Comparison of ENCODE assay signal across 25 cellular contexts in the genomic region with DNA sequence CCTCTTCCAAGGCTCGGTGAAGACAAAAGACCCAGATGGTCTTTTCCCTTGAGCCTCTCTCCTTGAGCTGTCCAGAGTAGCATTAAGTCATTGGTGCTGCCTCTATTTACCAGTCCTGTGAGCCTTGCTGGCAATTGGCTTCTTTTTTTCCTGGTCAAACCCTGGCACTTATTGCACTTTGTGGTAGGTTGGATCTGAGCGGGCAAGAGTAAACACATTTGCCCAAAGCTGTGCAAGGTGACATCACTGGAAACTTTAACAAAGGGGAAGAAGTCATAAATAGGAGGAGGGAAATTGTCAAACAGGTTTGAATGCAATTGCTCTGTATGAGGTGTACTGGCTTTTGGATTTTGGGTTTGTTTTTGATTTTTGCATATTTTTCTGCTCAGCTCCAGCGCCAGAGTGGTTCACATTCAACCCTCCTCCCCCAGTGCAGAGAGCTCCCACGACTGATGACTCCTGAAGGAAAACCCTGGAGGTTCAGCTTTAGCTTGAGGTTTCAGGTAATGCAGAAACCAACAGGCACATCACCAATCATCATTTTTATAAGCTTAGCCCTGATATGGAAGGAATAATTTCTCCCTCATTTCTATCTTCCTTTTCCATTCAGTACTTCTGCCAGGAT. TPM values are rescaled to one million over a fixed set of nuclear protein-coding genes. Genes with fewer than 3 reads are reported as not detected.
"Had no signal": no experiment of that assay in that cellular context is flagged by ENCODE, and none has a peak within 500 bp of the region (broad histone marks: within the 10 kb centered on the region; RNA-seq: fewer than 3 reads in every experiment).

No MANE protein-coding gene starts in this region.

- H3K4me1 Mint-ChIP-seq: activated naive CD8-positive, alpha-beta T cell treated with anti-CD3 and anti-CD28 coated beads for 36 hours; immature natural killer cell had no signal

- H3K27ac Mint-ChIP-seq: activated naive CD4-positive, alpha-beta T cell treated with anti-CD3 and anti-CD28 coated beads for 36 hours; activated naive CD8-positive, alpha-beta T cell treated with anti-CD3 and anti-CD28 coated beads for 36 hours; effector memory CD8-positive, alpha-beta T cell; immature natural killer cell; natural killer cell treated with Interleukin-12 subunit alpha and Interleukin-12 subunit beta and Interleukin-15 and Interleukin-18, amount 100 ng/mL, for 72 hours; progenitor cell of endocrine pancreas; stimulated activated naive CD8-positive, alpha-beta T cell treated with anti-CD3 and anti-CD28 coated beads, Interleukin-15, Interleukin-2, amounts not matched to agents 100 ng/mL and 50 ng/mL, for 24 hours had no signal

- DNase-seq: activated CD4-positive, alpha-beta T cell treated with anti-CD3 and anti-CD28 coated beads for 4 hours; activated CD4-positive, alpha-beta T cell treated with anti-CD3 and anti-CD28 coated beads, Interleukin-2, amount 50 U/mL, for 4 hours; activated effector memory CD4-positive, alpha-beta T cell treated with anti-CD3 and anti-CD28 coated beads, Interleukin-2, amount 50 U/mL, for 16 hours; activated naive CD4-positive, alpha-beta T cell treated with anti-CD3 and anti-CD28 coated beads for 36 hours; activated naive CD8-positive, alpha-beta T cell treated with anti-CD3 and anti-CD28 coated beads for 36 hours; adrenal gland; brain microvascular endothelial cell; cortex of kidney; effector memory CD8-positive, alpha-beta T cell; foreskin fibroblast; heart left ventricle; hypothalamus; immature natural killer cell; kidney; right lobe of liver; stimulated activated CD4-positive, alpha-beta T cell treated with anti-CD3 and anti-CD28 coated beads, Interleukin-12 subunit alpha, Interleukin-12 subunit beta, amount 100 ng/mL, for 4 hours; stimulated activated CD4-positive, alpha-beta T cell treated with anti-CD3 and anti-CD28 coated beads, Interleukin-4, amount 100 ng/mL, for 1 hour; substantia nigra; T-helper 9 cell; uterus had no signal

- H3K36me3 ChIP-seq: adrenal gland, brain microvascular endothelial cell, heart left ventricle, right lobe of liver, uterus had no signal

- H3K4me3 ChIP-seq: adrenal gland, heart left ventricle, right lobe of liver, uterus had no signal

- H3K9me3 ChIP-seq: adrenal gland, heart left ventricle, right lobe of liver, uterus had no signal

- H3K36me3 Mint-ChIP-seq: activated naive CD8-positive, alpha-beta T cell treated with anti-CD3 and anti-CD28 coated beads for 36 hours; immature natural killer cell; natural killer cell treated with Interleukin-12 subunit alpha and Interleukin-12 subunit beta and Interleukin-15 and Interleukin-18, amount 100 ng/mL, for 72 hours; type B pancreatic cell had no signal

- H3K4me1 ChIP-seq: right lobe of liver had no signal

- H3K9me3 Mint-ChIP-seq: activated naive CD4-positive, alpha-beta T cell treated with anti-CD3 and anti-CD28 coated beads for 36 hours; activated naive CD8-positive, alpha-beta T cell treated with anti-CD3 and anti-CD28 coated beads for 36 hours; effector memory CD8-positive, alpha-beta T cell; natural killer cell treated with Interleukin-12 subunit alpha and Interleukin-12 subunit beta and Interleukin-15 and Interleukin-18, amount 100 ng/mL, for 72 hours; stimulated activated naive CD8-positive, alpha-beta T cell treated with anti-CD3 and anti-CD28 coated beads, Interleukin-15, Interleukin-2, amounts not matched to agents 100 ng/mL and 50 ng/mL, for 24 hours had no signal

- H3K4me3 Mint-ChIP-seq: activated naive CD4-positive, alpha-beta T cell treated with anti-CD3 and anti-CD28 coated beads for 36 hours; activated naive CD8-positive, alpha-beta T cell treated with anti-CD3 and anti-CD28 coated beads for 36 hours; effector memory CD8-positive, alpha-beta T cell; immature natural killer cell; natural killer cell treated with Interleukin-12 subunit alpha and Interleukin-12 subunit beta and Interleukin-15 and Interleukin-18, amount 100 ng/mL, for 72 hours; stimulated activated naive CD8-positive, alpha-beta T cell treated with anti-CD3 and anti-CD28 coated beads, Interleukin-15, Interleukin-2, amounts not matched to agents 100 ng/mL and 50 ng/mL, for 24 hours had no signal

- H3K27ac ChIP-seq: adrenal gland, brain microvascular endothelial cell, heart left ventricle, right lobe of liver, VCaP had no signal

- ATAC-seq: effector memory CD8-positive, alpha-beta T cell; heart left ventricle; natural killer cell treated with Interleukin-12 subunit alpha and Interleukin-12 subunit beta and Interleukin-15 and Interleukin-18, amount 100 ng/mL, for 72 hours; right lobe of liver had no signal

- H3K27me3 ChIP-seq: adrenal gland, brain microvascular endothelial cell, heart left ventricle, right lobe of liver, uterus had no signal

RNA-seq across cellular contexts. Expression of a gene that starts 8.3 kb away (rescaled TPM):
- total RNA-seq: activated naive CD4-positive, alpha-beta T cell treated with anti-CD3 and anti-CD28 coated beads for 36 hours; activated naive CD8-positive, alpha-beta T cell treated with anti-CD3 and anti-CD28 coated beads for 36 hours; natural killer cell treated with Interleukin-12 subunit alpha and Interleukin-12 subunit beta and Interleukin-15 and Interleukin-18, amount 100 ng/mL, for 72 hours had no signal
- polyA plus RNA-seq: immature natural killer cell had no signal
